30 cellular contexts compared by ENCODE assay signal in genomic region chr19:50633973-50634372, GRCh38. TPM values are rescaled to one million over a fixed set of nuclear protein-coding genes. Genes with fewer than 3 reads are reported as not detected.
"Had no signal": no experiment of that assay in that cellular context is flagged by ENCODE, and none has a peak within 500 bp of the region (broad histone marks: within the 10 kb centered on the region; RNA-seq: fewer than 3 reads in every experiment).

No MANE protein-coding gene starts in this region.

- H3K36me3 ChIP-seq: colonic mucosa, esophagus squamous epithelium, gastrocnemius medialis, heart right ventricle, left lung, lower lobe of right lung had no signal

- FAIRE-seq: endometrium, islet of Langerhans, keratinocyte had no signal

- H3K4me3 ChIP-seq: colonic mucosa, esophagus squamous epithelium, gastrocnemius medialis, heart right ventricle, left lung, lower lobe of right lung, mucosa of descending colon had no signal

- H3K4me1 ChIP-seq: colonic mucosa, gastrocnemius medialis, left lung, lower lobe of right lung had no signal

- H3K27ac ChIP-seq: colonic mucosa, epithelial cell of prostate, esophagus squamous epithelium, gastrocnemius medialis, heart right ventricle, left lung, lower lobe of right lung had no signal

- DNase-seq: colonic mucosa; cortex of kidney; effector CD8-positive, alpha-beta T cell; effector memory CD8-positive, alpha-beta T cell; endodermal cell; erythroblast; esophagus squamous epithelium; foreskin fibroblast; foreskin melanocyte; gastrocnemius medialis; glutamatergic neuron; head of caudate nucleus; heart right ventricle; hippocampal formation; left cardiac atrium; left lung; left ventricle myocardium superior; lower lobe of right lung; mesenchymal stem cell; mucosa of descending colon; naive B cell had no signal

RNA-seq across cellular contexts. Expression of gene SYT3, which starts 5.7 kb away (rescaled TPM):
- total RNA-seq: dermis microvascular lymphatic vessel endothelial cell, esophagus mucosa, myocyte had no signal
- polyA plus RNA-seq: keratinocyte had no signal

RNA-seq across cellular contexts. Expression of gene C19orf81, which starts 15.3 kb away (rescaled TPM):
- total RNA-seq: colonic mucosa, dermis microvascular lymphatic vessel endothelial cell, esophagus mucosa, esophagus squamous epithelium, gastrocnemius medialis, lung microvascular endothelial cell, mesenteric fat pad, myocyte had no signal
- polyA plus RNA-seq: keratinocyte had no signal
